In the genomic region with DNA sequence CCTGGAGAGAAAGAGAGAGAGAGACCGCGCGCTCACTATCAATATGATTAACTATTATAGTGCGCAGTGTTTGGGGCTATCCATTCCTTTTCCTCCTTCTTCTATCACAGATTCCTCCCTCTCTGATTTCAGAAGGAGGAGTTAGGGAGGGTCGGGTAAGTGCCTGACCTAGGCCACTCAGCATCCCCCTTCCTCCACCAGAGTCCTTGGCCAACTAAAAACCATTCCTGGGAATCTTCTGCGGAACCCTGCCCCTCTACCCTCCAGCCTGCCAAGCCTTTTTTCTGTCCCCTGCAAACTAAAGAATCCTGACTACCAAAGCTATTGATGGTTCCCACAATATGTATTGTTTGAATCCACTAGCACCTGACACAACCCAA, we compare ENCODE assay signal across 10 cellular contexts.
A peak's percentile ranks its signal among the peaks of the same experiment; 100 is the strongest.
DNase-seq lines count a peak whose midpoint lies in the region; ATAC-seq and TF ChIP-seq lines count a peak whose summit lies in the region.
"Had no signal": no experiment of that assay in that cellular context is flagged by ENCODE, and none has a peak within 500 bp of the region (broad histone marks: within the 10 kb centered on the region; RNA-seq: fewer than 3 reads in every experiment).

No MANE protein-coding gene starts in this region.

- H3K9ac ChIP-seq in SU-DHL-6 (ENCODE audit: low read length) (no peak overlapping the region), iPS-20b (ENCODE audit: low read depth, low read length) (peak overlapping the region; percentile 51; the same call in 1 of the 2 replicates), smooth muscle cell (ENCODE audit: low read depth) (no peak overlapping the region)

- peaks cover 4% of the 10 kb centered on the region for H3K27me3 Mint-ChIP-seq in activated CD4-positive, alpha-beta memory T cell treated with anti-CD3 and anti-CD28 coated beads, Interleukin-2, amount 10 ng/mL, durations not matched to agents 7 days and 5 days

- CTCF ChIA-PET in activated CD4-positive, alpha-beta memory T cell treated with anti-CD3 and anti-CD28 coated beads, Interleukin-2, amount 10 ng/mL, durations not matched to agents 7 days and 5 days (lab: Charles Lee): interaction anchor here (0.9 to 6.6 kb wide), 24 partner anchors 9 to 786 kb away, joined by 3 to 74 read pairs (median 5); a partner anchor contains a TSS

- no peak overlapping the region for H3K27ac Mint-ChIP-seq in activated CD4-positive, alpha-beta memory T cell treated with anti-CD3 and anti-CD28 coated beads, Interleukin-2, amount 10 ng/mL, durations not matched to agents 7 days and 5 days

- TF ChIP-seq CTCF in SU-DHL-6 (IDR thresholded peaks at IDR 0.05; ENCODE audit: insufficient read depth, low read length, poor library complexity, severe bottlenecking) (no peak), smooth muscle cell (IDR thresholded peaks at IDR 0.05; ENCODE audit: borderline replicate concordance, insufficient read depth, poor library complexity, severe bottlenecking) (no peak)

- peaks cover 4% of the 10 kb centered on the region for H3K36me3 Mint-ChIP-seq in activated CD4-positive, alpha-beta memory T cell treated with anti-CD3 and anti-CD28 coated beads, Interleukin-2, amount 10 ng/mL, durations not matched to agents 7 days and 5 days (ENCODE audit: low read depth)

- H3K79me2 ChIP-seq in SU-DHL-6 (ENCODE audit: insufficient read depth, low read length): no peaks in the 10 kb centered on the region
- H3K79me2 ChIP-seq in smooth muscle cell (ENCODE audit: low read depth): no peaks in the 10 kb centered on the region

- DNase-seq in NCI-H2227 (lab: John Stamatoyannopoulos, UW; ENCODE audit: unreplicated experiment): peak; percentile 43
- DNase-seq in NCI-H2227 treated with DMSO at 0.1 percent for 48 hours (lab: John Stamatoyannopoulos, UW): no peak
- DNase-seq in smooth muscle cell (lab: John Stamatoyannopoulos, UW; ENCODE audit: unreplicated experiment): no peak
- DNase-seq in activated CD4-positive, alpha-beta memory T cell treated with anti-CD3 and anti-CD28 coated beads, Interleukin-2, amount 10 ng/mL, durations not matched to agents 7 days and 5 days: no peak
- no peak for DNase-seq in sciatic nerve (ENCODE audit: low spot score)

- no peak overlapping the region for H3K4me3 Mint-ChIP-seq in activated CD4-positive, alpha-beta memory T cell treated with anti-CD3 and anti-CD28 coated beads, Interleukin-2, amount 10 ng/mL, durations not matched to agents 7 days and 5 days

- 25% methylated on average over 6 of the region's 6 CpGs for WGBS in smooth muscle cell (ENCODE audit: low lambda C conversion rate)

- peaks cover 17% of the 10 kb centered on the region for H3F3A ChIP-seq in SU-DHL-6 (ENCODE audit: insufficient read depth)
- H3F3A ChIP-seq in smooth muscle cell (ENCODE audit: low read depth): no peaks in the 10 kb centered on the region

- peaks cover 4% of the 10 kb centered on the region for H3K4me1 ChIP-seq in iPS-20b (ENCODE audit: insufficient read depth, low read length)
- H3K4me1 ChIP-seq in smooth muscle cell (ENCODE audit: low read depth): peaks cover 4% of the 10 kb centered on the region

- H3K27me3 ChIP-seq in SU-DHL-6 (ENCODE audit: low read length) (no peaks in the 10 kb centered on the region), iPS-20b (ENCODE audit: insufficient read depth, low read length) (0 out of 2 replicates have a peak, but pooled peaks cover 4% of the 10 kb centered on the region), smooth muscle cell (ENCODE audit: low read depth) (no peaks in the 10 kb centered on the region)
- H3K27me3 ChIP-seq: foreskin keratinocyte had no signal

- peaks cover 5% of the 10 kb centered on the region for H3K9me3 Mint-ChIP-seq in activated CD4-positive, alpha-beta memory T cell treated with anti-CD3 and anti-CD28 coated beads, Interleukin-2, amount 10 ng/mL, durations not matched to agents 7 days and 5 days

- H3K9me3 ChIP-seq in SU-DHL-6 (ENCODE audit: insufficient read depth, low read length) (no peaks in the 10 kb centered on the region), iPS-20b (ENCODE audit: insufficient read depth, low read depth, low read length) (no peaks in the 10 kb centered on the region), smooth muscle cell (replicated peaks; ENCODE audit: low read depth) (no peaks in the 10 kb centered on the region)

- H4K20me1 ChIP-seq in SU-DHL-6 (ENCODE audit: low read depth, low read length) (no peaks in the 10 kb centered on the region), smooth muscle cell (ENCODE audit: low read depth) (no peaks in the 10 kb centered on the region)

- H3K4me2 ChIP-seq in SU-DHL-6 (ENCODE audit: low read depth, low read length, poor library complexity, severe bottlenecking): peak overlapping the region; percentile 65
- peak overlapping the region; percentile 87 for H3K4me2 ChIP-seq in smooth muscle cell

- H3K36me3 ChIP-seq in SU-DHL-6 (ENCODE audit: low read length) (no peaks in the 10 kb centered on the region), iPS-20b (ENCODE audit: insufficient read depth, low read depth, low read length) (no peaks in the 10 kb centered on the region), smooth muscle cell (ENCODE audit: low read depth) (no peaks in the 10 kb centered on the region)

- no peak overlapping the region for H3K4me3 ChIP-seq in SU-DHL-6 (ENCODE audit: insufficient read depth, low read length, poor library complexity, severe bottlenecking)
- H3K4me3 ChIP-seq in iPS-20b (ENCODE audit: low read length): peak overlapping the region; percentile 78
- peak overlapping the region; percentile 44 for H3K4me3 ChIP-seq in smooth muscle cell

- H2AFZ ChIP-seq in SU-DHL-6 (ENCODE audit: low read depth, low read length, severe bottlenecking) (peak overlapping the region; percentile 85), smooth muscle cell (ENCODE audit: low read depth) (peak overlapping the region; percentile 74)

- H3K9me2 ChIP-seq in SU-DHL-6 (replicated peaks; ENCODE audit: insufficient read depth, low read length): no peaks in the 10 kb centered on the region

- peaks cover 28% of the 10 kb centered on the region for H3K4me1 Mint-ChIP-seq in activated CD4-positive, alpha-beta memory T cell treated with anti-CD3 and anti-CD28 coated beads, Interleukin-2, amount 10 ng/mL, durations not matched to agents 7 days and 5 days

- ATAC-seq in GM19324 (IDR thresholded peaks at IDR 0.05; ENCODE audit: low FRiP score, unreplicated experiment): no peak
- ATAC-seq in sciatic nerve: no peak

- POLR2A ChIA-PET in activated CD4-positive, alpha-beta memory T cell treated with anti-CD3 and anti-CD28 coated beads, Interleukin-2, amount 10 ng/mL, durations not matched to agents 7 days and 5 days (lab: Charles Lee): interaction anchor here (1.0 kb wide), 1 partner anchor 305 kb away, joined by 3 read pairs; a partner anchor contains a TSS

- intact Hi-C loops in sciatic nerve (cut with DNase I): no loop called here

- no peak overlapping the region for H3K27ac ChIP-seq in SU-DHL-6 (ENCODE audit: low read depth, low read length)
- H3K27ac ChIP-seq in iPS-20b (ENCODE audit: low read length): no peak overlapping the region
- H3K27ac ChIP-seq in smooth muscle cell (ENCODE audit: low read depth): no peak overlapping the region
- H3K27ac ChIP-seq: 22Rv1, foreskin keratinocyte had no signal
